8 cellular contexts compared by ENCODE assay signal in the genomic region with DNA sequence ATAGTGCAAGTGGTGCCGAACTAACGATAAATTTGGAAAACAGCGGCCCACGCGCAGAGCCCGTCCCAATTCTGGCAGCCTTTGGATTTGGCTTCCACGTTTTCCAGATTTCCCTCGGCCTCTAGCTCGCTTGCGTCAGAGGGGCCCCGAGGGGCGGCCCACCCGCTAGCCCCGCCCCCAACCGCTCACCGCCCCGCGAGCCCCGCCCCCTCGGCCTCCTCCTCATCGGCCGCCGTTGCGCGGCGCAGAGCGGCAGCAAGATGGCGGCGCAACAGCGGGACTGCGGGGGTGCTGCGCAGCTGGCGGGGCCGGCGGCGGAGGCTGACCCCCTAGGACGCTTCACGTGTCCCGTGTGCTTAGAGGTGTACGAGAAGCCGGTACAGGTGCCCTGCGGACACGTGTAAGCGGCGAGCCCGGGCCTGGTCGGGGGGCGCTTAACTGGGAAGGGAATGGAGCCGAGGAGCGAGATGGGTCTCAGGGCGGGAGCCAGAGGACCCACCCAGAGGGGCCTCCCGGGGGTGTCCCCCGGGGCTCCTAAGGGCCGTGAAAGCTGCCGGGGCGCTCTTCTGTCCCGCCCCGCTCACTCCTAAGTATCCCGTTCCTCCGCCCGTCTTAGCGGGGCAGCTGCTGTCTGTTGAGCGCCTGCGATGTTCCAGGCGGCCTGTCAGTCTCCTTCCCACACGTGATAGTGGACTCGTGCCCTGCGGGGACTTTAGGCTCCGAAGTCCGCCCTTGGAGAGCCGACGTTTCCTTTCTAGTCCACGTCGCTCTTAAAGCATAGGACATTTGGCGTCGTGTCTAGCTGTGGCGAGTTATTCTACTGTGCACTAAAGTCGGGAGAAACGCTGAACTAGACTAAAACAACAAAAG. TPM values are rescaled to one million over a fixed set of nuclear protein-coding genes. Genes with fewer than 3 reads are reported as not detected.
DNase-seq lines count a peak whose midpoint lies in the region; ATAC-seq and TF ChIP-seq lines count a peak whose summit lies in the region.

A gene with protein sequence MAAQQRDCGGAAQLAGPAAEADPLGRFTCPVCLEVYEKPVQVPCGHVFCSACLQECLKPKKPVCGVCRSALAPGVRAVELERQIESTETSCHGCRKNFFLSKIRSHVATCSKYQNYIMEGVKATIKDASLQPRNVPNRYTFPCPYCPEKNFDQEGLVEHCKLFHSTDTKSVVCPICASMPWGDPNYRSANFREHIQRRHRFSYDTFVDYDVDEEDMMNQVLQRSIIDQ (plus strand): TSS at position 245 of the 870 bp plus-strand sequence. CDS start 16 bp downstream, at position 261.

- peaks cover 4% of the 10 kb centered on the region for H3K36me3 ChIP-seq in suprapubic skin

- no peak within 1 kb of the TSS for H3K23ac ChIP-seq in H9 (ENCODE audit: insufficient read length, low read depth, low read length)

- H3K56ac ChIP-seq in H9 (ENCODE audit: insufficient read length, low read depth, low read length): no peak within 1 kb of the TSS

- peaks cover 4% of the 10 kb centered on the region; the same call in 1 of the 2 replicates for H3K4me1 ChIP-seq in H9 (ENCODE audit: insufficient read depth, low read length)
- H3K4me1 ChIP-seq in suprapubic skin: peaks cover 34% of the 10 kb centered on the region

- H2BK20ac ChIP-seq in H9 (ENCODE audit: low read depth, low read length, poor library complexity, severe bottlenecking): no peak within 1 kb of the TSS

- H3K9me3 Mint-ChIP-seq in H9: no peaks in the 10 kb centered on the region
- no peaks in the 10 kb centered on the region for H3K9me3 Mint-ChIP-seq in activated naive CD4-positive, alpha-beta T cell treated with anti-CD3 and anti-CD28 coated beads, Interleukin-2, amount 50 U/mL, for 72 hours

- H3K4me3 ChIP-seq in NB4 (ENCODE audit: low read depth, low read length) (peak within 1 kb of the TSS; percentile 87), suprapubic skin (peak within 1 kb of the TSS; percentile 74)

- no peak within 1 kb of the TSS for H2BK5ac ChIP-seq in H9 (ENCODE audit: insufficient read length, low read length)

- H3K79me2 ChIP-seq in H9 (ENCODE audit: insufficient read depth, low read length): peaks cover 34% of the 10 kb centered on the region

- peak within 1 kb of the TSS; percentile 83 for H3K9ac ChIP-seq in H9 (ENCODE audit: extremely low read depth, insufficient read length, low read length)

- peak within 1 kb of the TSS; percentile 90 for H3K4me2 ChIP-seq in H9 (ENCODE audit: insufficient read depth, insufficient read length, low read length)

- peak within 1 kb of the TSS; percentile 29 to 91 (median 86); a peak in 4 of 7 replicates for H3K27ac Mint-ChIP-seq in H9
- peak within 1 kb of the TSS; percentile 82 to 93 for H3K27ac Mint-ChIP-seq in activated naive CD4-positive, alpha-beta T cell treated with anti-CD3 and anti-CD28 coated beads, Interleukin-2, amount 50 U/mL, for 72 hours

- no peak within 1 kb of the TSS for H2BK15ac ChIP-seq in H9 (ENCODE audit: low read depth, low read length)

- H3K79me1 ChIP-seq in H9 (ENCODE audit: insufficient read depth, low read depth, low read length, poor library complexity, severe bottlenecking): no peaks in the 10 kb centered on the region

- peak within 1 kb of the TSS; percentile 67; the same call in 1 of the 2 replicates for H3K14ac ChIP-seq in H9 (ENCODE audit: insufficient read depth, low read length)

- no peak within 1 kb of the TSS for H2AK5ac ChIP-seq in H9 (ENCODE audit: insufficient read length, low read length)

- peak; percentile 88 to 96 for ATAC-seq in activated naive CD4-positive, alpha-beta T cell treated with anti-CD3 and anti-CD28 coated beads, Interleukin-2, amount 50 U/mL, for 72 hours
- peak; percentile 88 for ATAC-seq in omental fat pad (ENCODE audit: low FRiP score)

- no CpG with 5 or more reads among the region's 79 CpGs for WGBS in H9 (ENCODE audit: extremely low coverage, insufficient read length, low lambda C conversion rate)
- under 1% methylated on average over 42 of the region's 79 CpGs for WGBS in suprapubic skin

- no peak within 1 kb of the TSS for H4K8ac ChIP-seq in H9 (replicated peaks; ENCODE audit: insufficient read length, low read depth, low read length)

- DNase-seq in ELR (ENCODE audit: low read depth) (peak; percentile 96), H9 (peak; percentile 88), NB4 (ENCODE audit: low read depth) (peak; percentile 93), SKM-1 treated with dmso at 0.1 percent for 144 hours (lab: John Stamatoyannopoulos, UW; ENCODE audit: unreplicated experiment) (peak; percentile 82), glomerular endothelial cell (ENCODE audit: extremely low read depth, low read depth, low spot score) (peak; percentile 41), omental fat pad (ENCODE audit: low spot score) (peak; percentile 83), suprapubic skin (ENCODE audit: low spot score in 2 of 2) (peak; percentile 94 to 96)
- DNase-seq in activated naive CD4-positive, alpha-beta T cell treated with anti-CD3 and anti-CD28 coated beads, Interleukin-2, amount 50 U/mL, for 72 hours (ENCODE audit: low spot score in 2 of 2): peak; percentile 87 to 89

- no peak within 1 kb of the TSS for H2BK12ac ChIP-seq in H9 (ENCODE audit: insufficient read length, low read depth, low read length)

- H3K27ac ChIP-seq in H9 (ENCODE audit: insufficient read length, low read depth, low read length): no peak within 1 kb of the TSS
- peak within 1 kb of the TSS; percentile 90 for H3K27ac ChIP-seq in suprapubic skin

- TF ChIP-seq CTCF in H9 (conservative IDR thresholded peaks at IDR 0.05) (no peak), NB4 (IDR thresholded peaks at IDR 0.05; ENCODE audit: low read depth, low read length) (no peak), omental fat pad (IDR thresholded peaks at IDR 0.05) (no peak), suprapubic skin (IDR thresholded peaks at IDR 0.05) (no peak)

- H3K4me3 Mint-ChIP-seq in H9: peak within 1 kb of the TSS; percentile 95 to 97

- peak within 1 kb of the TSS; percentile 38 for H2BK120ac ChIP-seq in H9 (ENCODE audit: low read depth, low read length, poor library complexity, severe bottlenecking)

- no peak within 1 kb of the TSS for H3K4ac ChIP-seq in H9 (ENCODE audit: low read depth, low read length)

- peaks cover 13% of the 10 kb centered on the region for H3K23me2 ChIP-seq in H9 (ENCODE audit: insufficient read length, low read depth, low read length, poor library complexity, severe bottlenecking)

- no peak for TF ChIP-seq EP300 in suprapubic skin (IDR thresholded peaks at IDR 0.05)

- H3K36me3 Mint-ChIP-seq in H9 (ENCODE audit: insufficient read depth in 1 of 3, low read depth in 3 of 3): peaks cover 7 to 27% (median 17%) of the 10 kb centered on the region in 3 experiments; a peak in 6 of 7 replicates
- peaks cover 8 to 26% of the 10 kb centered on the region in 2 donors for H3K36me3 Mint-ChIP-seq in activated naive CD4-positive, alpha-beta T cell treated with anti-CD3 and anti-CD28 coated beads, Interleukin-2, amount 50 U/mL, for 72 hours

- H2AFZ ChIP-seq in H9 (ENCODE audit: low read length): no peak within 1 kb of the TSS

- H4K20me1 ChIP-seq in H9 (ENCODE audit: control insufficient read depth, insufficient read depth, insufficient read length): no peaks in the 10 kb centered on the region

- H4K91ac ChIP-seq in H9 (ENCODE audit: insufficient read length, low read depth, low read length): no peak within 1 kb of the TSS

- H3K27me3 Mint-ChIP-seq in H9 (ENCODE audit: low read depth): no peaks in the 10 kb centered on the region

- H3K4me1 Mint-ChIP-seq in H9: peaks cover 26 to 29% of the 10 kb centered on the region in 2 experiments

- peak; percentile 87 for TF ChIP-seq POLR2A in NB4 (IDR thresholded peaks at IDR 0.05; ENCODE audit: extremely low read depth, insufficient read length)
- peak; percentile 79 to 95 for TF ChIP-seq POLR2A in suprapubic skin (IDR thresholded peaks at IDR 0.05)

- no peak within 1 kb of the TSS for H3T11ph ChIP-seq in H9 (ENCODE audit: low read length)

- H3K27me3 ChIP-seq in H9 (ENCODE audit: insufficient read depth, low read length) (no peaks in the 10 kb centered on the region), suprapubic skin (no peaks in the 10 kb centered on the region)

- H4K5ac ChIP-seq in H9 (ENCODE audit: insufficient read length, low read depth, low read length): no peak within 1 kb of the TSS

- peak within 1 kb of the TSS; percentile 72 for H3K18ac ChIP-seq in H9 (ENCODE audit: insufficient read length, low read depth, low read length)

- H3K9me3 ChIP-seq in H9 (ENCODE audit: control insufficient read depth, low read depth, low read length) (no peaks in the 10 kb centered on the region), suprapubic skin (no peaks in the 10 kb centered on the region)

RNA-seq across cellular contexts. Expression of the gene that starts here (rescaled TPM):
- total RNA-seq in H9 (2021): 73.4 and 75.5 TPM in 2 replicates
- total RNA-seq in activated naive CD4-positive, alpha-beta T cell treated with anti-CD3 and anti-CD28 coated beads, Interleukin-2, amount 50 U/mL, for 72 hours: 10 to 100 TPM; 60.9 to 66.0 TPM
- 114 and 156 TPM in 2 replicates for total RNA-seq in glomerular endothelial cell
- total RNA-seq in omental fat pad: 100 to 1,000 TPM; 133 to 163 (median 146) TPM
- 100 to 1,000 TPM; 134 to 150 (median 138) TPM for total RNA-seq in suprapubic skin

Comparison
In these comparisons a context has a peak if more than half of its experiments do, and no peak if none do; other contexts are left out.
1. DNase-seq: peak in every context shown above with its lines; median percentile 96 in ELR; 95 in suprapubic skin; 93 in NB4; 88 in H9; 88 in activated naive CD4-positive, alpha-beta T cell treated with anti-CD3 and anti-CD28 coated beads, Interleukin-2, amount 50 U/mL, for 72 hours; 83 in omental fat pad; 82 in SKM-1 treated with dmso at 0.1 percent for 144 hours; 41 in glomerular endothelial cell.